In genomic region chr11:77449784-77450183, GRCh38 we compare ENCODE assay signal across 14 cellular contexts. TPM values are rescaled to one million over a fixed set of nuclear protein-coding genes. Genes with fewer than 3 reads are reported as not detected.
DNase-seq lines count a peak whose midpoint lies in the region; ATAC-seq and TF ChIP-seq lines count a peak whose summit lies in the region.
"Had no signal": no experiment of that assay in that cellular context is flagged by ENCODE, and none has a peak within 500 bp of the region (broad histone marks: within the 10 kb centered on the region; RNA-seq: fewer than 3 reads in every experiment).

No MANE protein-coding gene starts in this region.

- H3K27ac ChIP-seq in HUES6 (ENCODE audit: low read depth, low read length): peak overlapping the region; percentile 22; the same call in 1 of the 2 replicates
- peak overlapping the region; percentile 4 for H3K27ac ChIP-seq in temporal lobe (ENCODE audit: low read depth, low read length)
- no peak overlapping the region for H3K27ac ChIP-seq in right atrium auricular region
- H3K27ac ChIP-seq: C4-2B had no signal

- no peak for TF ChIP-seq CTCF in right atrium auricular region (IDR thresholded peaks at IDR 0.05)

- no peak overlapping the region for H3K4me3 Mint-ChIP-seq in activated naive CD4-positive, alpha-beta T cell treated with anti-CD3 and anti-CD28 coated beads, Interleukin-2, amount 10 ng/mL, durations not matched to agents 7 days and 5 days
- peak overlapping the region; percentile 73 for H3K4me3 Mint-ChIP-seq in activated naive CD8-positive, alpha-beta T cell treated with anti-CD3 and anti-CD28 coated beads, Interleukin-2, amount 10 ng/mL, durations not matched to agents 7 days and 5 days

- POLR2A ChIA-PET in activated naive CD8-positive, alpha-beta T cell treated with anti-CD3 and anti-CD28 coated beads, Interleukin-2, amount 10 ng/mL, durations not matched to agents 7 days and 5 days (lab: Charles Lee): no interaction called here

- peaks cover 52% of the 10 kb centered on the region for H3K4me1 ChIP-seq in HUES6 (ENCODE audit: control insufficient read depth, insufficient read depth, low read length)
- no peaks in the 10 kb centered on the region for H3K4me1 ChIP-seq in right atrium auricular region

- DNase-seq in activated naive CD4-positive, alpha-beta T cell treated with anti-CD3 and anti-CD28 coated beads, Interleukin-2, amount 50 U/mL, for 72 hours (ENCODE audit: low spot score in 2 of 2): no peak
- no peak for DNase-seq in activated naive CD4-positive, alpha-beta T cell treated with anti-CD3 and anti-CD28 coated beads, Interleukin-2, amount 10 ng/mL, durations not matched to agents 7 days and 5 days
- no peak for DNase-seq in activated naive CD8-positive, alpha-beta T cell treated with anti-CD3 and anti-CD28 coated beads, Interleukin-2, amount 10 ng/mL, durations not matched to agents 7 days and 5 days
- DNase-seq in effector CD8-positive, alpha-beta T cell (lab: John Stamatoyannopoulos, UW): no peak
- no peak for DNase-seq in right atrium auricular region (ENCODE audit: low spot score)
- DNase-seq: NCI-H146, NCI-H510A treated with DMSO at 0.1 percent for 48 hours had no signal

- CTCF ChIA-PET in activated naive CD4-positive, alpha-beta T cell treated with anti-CD3 and anti-CD28 coated beads, Interleukin-2, amount 10 ng/mL, durations not matched to agents 7 days and 5 days (lab: Charles Lee): no interaction called here

- ATAC-seq in activated naive CD4-positive, alpha-beta T cell treated with anti-CD3 and anti-CD28 coated beads, Interleukin-2, amount 50 U/mL, for 72 hours: peak; percentile 38 to 71
- ATAC-seq in activated naive CD8-positive, alpha-beta T cell treated with anti-CD3 and anti-CD28 coated beads, Interleukin-2, amount 10 ng/mL, durations not matched to agents 7 days and 5 days (ENCODE audit: low read depth): peak; percentile 28
- no peak for ATAC-seq in GM18498 (IDR thresholded peaks at IDR 0.05; ENCODE audit: unreplicated experiment)
- ATAC-seq: K562, Panc1 had no signal

- no peak overlapping the region for H3K9ac ChIP-seq in HUES6 (ENCODE audit: low read length)

- H3K9me3 ChIP-seq in HUES6 (ENCODE audit: control insufficient read depth, insufficient read depth, low read depth, low read length) (no peaks in the 10 kb centered on the region), right atrium auricular region (no peaks in the 10 kb centered on the region)
- H3K9me3 ChIP-seq: HAP-1 had no signal

- peaks cover 45% of the 10 kb centered on the region for H3K4me1 Mint-ChIP-seq in activated naive CD4-positive, alpha-beta T cell treated with anti-CD3 and anti-CD28 coated beads, Interleukin-2, amount 10 ng/mL, durations not matched to agents 7 days and 5 days
- peaks cover 59% of the 10 kb centered on the region for H3K4me1 Mint-ChIP-seq in activated naive CD8-positive, alpha-beta T cell treated with anti-CD3 and anti-CD28 coated beads, Interleukin-2, amount 10 ng/mL, durations not matched to agents 7 days and 5 days

- H3K4me3 ChIP-seq in HUES6 (ENCODE audit: low read depth, low read length): no peak overlapping the region
- H3K4me3 ChIP-seq in right atrium auricular region: no peak overlapping the region
- H3K4me3 ChIP-seq: HAP-1, K562 had no signal

- H3K36me3 Mint-ChIP-seq in activated naive CD4-positive, alpha-beta T cell treated with anti-CD3 and anti-CD28 coated beads, Interleukin-2, amount 50 U/mL, for 72 hours: no peaks in the 10 kb centered on the region
- H3K36me3 Mint-ChIP-seq in activated naive CD4-positive, alpha-beta T cell treated with anti-CD3 and anti-CD28 coated beads, Interleukin-2, amount 10 ng/mL, durations not matched to agents 7 days and 5 days: peaks cover 2% of the 10 kb centered on the region
- peaks cover 8% of the 10 kb centered on the region for H3K36me3 Mint-ChIP-seq in activated naive CD8-positive, alpha-beta T cell treated with anti-CD3 and anti-CD28 coated beads, Interleukin-2, amount 10 ng/mL, durations not matched to agents 7 days and 5 days

- peaks cover 1% of the 10 kb centered on the region for H3K27me3 Mint-ChIP-seq in activated naive CD4-positive, alpha-beta T cell treated with anti-CD3 and anti-CD28 coated beads, Interleukin-2, amount 10 ng/mL, durations not matched to agents 7 days and 5 days
- peaks cover 1% of the 10 kb centered on the region for H3K27me3 Mint-ChIP-seq in activated naive CD8-positive, alpha-beta T cell treated with anti-CD3 and anti-CD28 coated beads, Interleukin-2, amount 10 ng/mL, durations not matched to agents 7 days and 5 days

- H3K27ac Mint-ChIP-seq in activated naive CD4-positive, alpha-beta T cell treated with anti-CD3 and anti-CD28 coated beads, Interleukin-2, amount 50 U/mL, for 72 hours: no peak overlapping the region
- no peak overlapping the region for H3K27ac Mint-ChIP-seq in activated naive CD4-positive, alpha-beta T cell treated with anti-CD3 and anti-CD28 coated beads, Interleukin-2, amount 10 ng/mL, durations not matched to agents 7 days and 5 days
- H3K27ac Mint-ChIP-seq in activated naive CD8-positive, alpha-beta T cell treated with anti-CD3 and anti-CD28 coated beads, Interleukin-2, amount 10 ng/mL, durations not matched to agents 7 days and 5 days: peak overlapping the region; percentile 73

- no peaks in the 10 kb centered on the region for H3K9me3 Mint-ChIP-seq in activated naive CD4-positive, alpha-beta T cell treated with anti-CD3 and anti-CD28 coated beads, Interleukin-2, amount 50 U/mL, for 72 hours
- no peaks in the 10 kb centered on the region for H3K9me3 Mint-ChIP-seq in activated naive CD4-positive, alpha-beta T cell treated with anti-CD3 and anti-CD28 coated beads, Interleukin-2, amount 10 ng/mL, durations not matched to agents 7 days and 5 days
- no peaks in the 10 kb centered on the region for H3K9me3 Mint-ChIP-seq in activated naive CD8-positive, alpha-beta T cell treated with anti-CD3 and anti-CD28 coated beads, Interleukin-2, amount 10 ng/mL, durations not matched to agents 7 days and 5 days

- H3K27me3 ChIP-seq in HUES6 (ENCODE audit: control insufficient read depth, insufficient read depth, low read length): no peaks in the 10 kb centered on the region
- no peaks in the 10 kb centered on the region for H3K27me3 ChIP-seq in right atrium auricular region

- peaks cover 4% of the 10 kb centered on the region; the same call in 1 of the 2 replicates for H3K36me3 ChIP-seq in HUES6 (ENCODE audit: control insufficient read depth, insufficient read depth, low read length)
- no peaks in the 10 kb centered on the region for H3K36me3 ChIP-seq in right atrium auricular region
- H3K36me3 ChIP-seq: HAP-1 had no signal

RNA-seq across cellular contexts. Expression of gene PAK1, which starts 24.1 kb away (rescaled TPM):
- total RNA-seq in activated naive CD4-positive, alpha-beta T cell treated with anti-CD3 and anti-CD28 coated beads, Interleukin-2, amount 50 U/mL, for 72 hours: 10 to 100 TPM; 32.7 to 43.2 TPM
- 10 to 100 TPM; 77.2 to 83.6 TPM for total RNA-seq in activated naive CD8-positive, alpha-beta T cell treated with anti-CD3 and anti-CD28 coated beads, Interleukin-2, amount 10 ng/mL, durations not matched to agents 7 days and 5 days
- 45.7 TPM for total RNA-seq in temporal lobe
- 10 to 100 TPM; 12.5 to 15.2 TPM for total RNA-seq in right atrium auricular region

Comparison
In these comparisons a context has a peak if more than half of its experiments do, and no peak if none do; other contexts are left out.
1. H3K27ac ChIP-seq: peak in HUES6 (single experiment) and temporal lobe (single experiment); none in right atrium auricular region (0 of 2).